Comparison of ENCODE assay signal across 8 cellular contexts in the genomic region with DNA sequence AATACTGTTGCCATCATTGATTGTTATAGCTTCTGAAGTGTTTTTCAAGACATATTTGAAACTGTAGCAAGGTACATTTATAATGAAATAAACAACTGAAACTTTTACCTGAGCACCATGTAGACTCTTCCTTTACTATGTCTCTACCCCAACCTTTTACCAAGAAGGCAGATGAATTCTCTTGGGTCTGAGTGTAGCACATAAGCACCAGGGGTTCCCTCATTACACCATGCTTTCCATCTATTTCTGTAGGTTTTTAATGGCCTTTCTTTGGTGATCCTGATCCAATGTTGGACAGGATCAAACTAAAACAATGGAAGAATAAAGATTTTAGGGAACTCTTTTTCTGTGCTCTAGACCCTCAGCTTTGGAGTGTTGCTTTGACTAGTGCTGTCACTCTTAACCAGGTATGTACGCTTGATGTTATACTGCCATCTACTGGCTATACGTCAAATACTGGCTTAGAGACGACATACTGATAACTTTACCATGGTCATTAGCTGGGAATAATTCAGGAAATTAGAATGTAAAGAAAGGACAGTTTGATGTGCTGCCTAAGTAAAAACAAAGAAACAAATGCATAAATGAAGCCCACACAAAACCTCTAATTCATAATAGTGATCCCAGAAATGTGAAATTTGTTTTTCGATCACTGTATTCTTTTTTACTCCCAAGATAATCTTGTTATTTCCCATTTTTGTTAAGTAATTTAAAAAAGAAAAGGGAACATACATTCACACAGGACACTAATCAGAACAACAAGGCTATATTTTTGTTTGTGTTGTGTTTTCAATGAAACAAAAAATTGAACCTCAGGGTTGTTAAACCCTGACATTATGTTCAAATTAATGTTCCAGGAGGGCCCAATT. TPM values are rescaled to one million over a fixed set of nuclear protein-coding genes. Genes with fewer than 3 reads are reported as not detected.
A peak's percentile ranks its signal among the peaks of the same experiment; 100 is the strongest.
DNase-seq lines count a peak whose midpoint lies in the region; ATAC-seq and TF ChIP-seq lines count a peak whose summit lies in the region.

No MANE protein-coding gene starts in this region.

- DNase-seq in ELR (ENCODE audit: low read depth) (peak; percentile 79), GM20000 (ENCODE audit: low spot score) (peak; percentile 60), NCI-H526 (lab: John Stamatoyannopoulos, UW) (peak; percentile 53 to 88), T47D (ENCODE audit: low read depth in 1 of 2, low spot score in 1 of 2) (peak; percentile 26 to 81), inferior parietal cortex (ENCODE audit: extremely low spot score) (peak; percentile 86)
- no peak for DNase-seq in stimulated activated naive B cell treated with anti-CD40 and anti-IgM and Interleukin-4, amounts not matched to agents 10 μg/mL and 1 μg/mL and 100 μg/mL, for 72 hours
- DNase-seq in activated T-helper 1 cell treated with anti-CD3 and anti-CD28 coated beads, Interleukin-12 subunit alpha, Interleukin-12 subunit beta, Interleukin-2, Interleukin-4 antibody, amounts not matched to agents 30 ng/mL and 10 ng/mL and 1 ng/mL, durations not matched to agents 14 hours and 24 hours and 36 hours (ENCODE audit: low spot score), result no peak

- intact Hi-C loops in activated T-helper 1 cell treated with anti-CD3 and anti-CD28 coated beads, Interleukin-12 subunit alpha, Interleukin-12 subunit beta, Interleukin-2, Interleukin-4 antibody, amounts not matched to agents 30 ng/mL and 10 ng/mL and 1 ng/mL, durations not matched to agents 14 hours and 24 hours and 36 hours (cut with micrococcal nuclease), result loop anchor here (1.0 to 10.0 kb wide), 8 partner anchors 34 to 1646 kb away; a partner anchor contains a TSS

- peak; percentile 78 for ATAC-seq in HG03521 (IDR thresholded peaks at IDR 0.05; ENCODE audit: unreplicated experiment)
- ATAC-seq in stimulated activated naive B cell treated with anti-CD40 and anti-IgM and Interleukin-4, amounts not matched to agents 10 μg/mL and 1 μg/mL and 100 μg/mL, for 72 hours (replicated peaks), result peak; percentile 84 to 95

- H3K27me3 Mint-ChIP-seq in stimulated activated naive B cell treated with anti-CD40 and anti-IgM and Interleukin-4, amounts not matched to agents 10 μg/mL and 1 μg/mL and 100 μg/mL, for 72 hours, result peaks cover 0 to 4% of the 10 kb centered on the region in 2 donors
- H3K27me3 Mint-ChIP-seq in activated T-helper 1 cell treated with anti-CD3 and anti-CD28 coated beads, Interleukin-12 subunit alpha, Interleukin-12 subunit beta, Interleukin-2, Interleukin-4 antibody, amounts not matched to agents 30 ng/mL and 10 ng/mL and 1 ng/mL, durations not matched to agents 14 hours and 24 hours and 36 hours (ENCODE audit: insufficient read depth), result peaks cover 9% of the 10 kb centered on the region

- TF ChIP-seq CTCF in GM20000 (IDR thresholded peaks at IDR 0.05; ENCODE audit: extremely low read depth, missing control alignments), result peak; percentile 49

- no peaks in the 10 kb centered on the region for H3K36me3 Mint-ChIP-seq in stimulated activated naive B cell treated with anti-CD40 and anti-IgM and Interleukin-4, amounts not matched to agents 10 μg/mL and 1 μg/mL and 100 μg/mL, for 72 hours
- H3K36me3 Mint-ChIP-seq in activated T-helper 1 cell treated with anti-CD3 and anti-CD28 coated beads, Interleukin-12 subunit alpha, Interleukin-12 subunit beta, Interleukin-2, Interleukin-4 antibody, amounts not matched to agents 30 ng/mL and 10 ng/mL and 1 ng/mL, durations not matched to agents 14 hours and 24 hours and 36 hours (ENCODE audit: low read depth), result no peaks in the 10 kb centered on the region

- no peaks in the 10 kb centered on the region for H3K4me1 Mint-ChIP-seq in stimulated activated naive B cell treated with anti-CD40 and anti-IgM and Interleukin-4, amounts not matched to agents 10 μg/mL and 1 μg/mL and 100 μg/mL, for 72 hours
- H3K4me1 Mint-ChIP-seq in activated T-helper 1 cell treated with anti-CD3 and anti-CD28 coated beads, Interleukin-12 subunit alpha, Interleukin-12 subunit beta, Interleukin-2, Interleukin-4 antibody, amounts not matched to agents 30 ng/mL and 10 ng/mL and 1 ng/mL, durations not matched to agents 14 hours and 24 hours and 36 hours (ENCODE audit: low read depth), result no peaks in the 10 kb centered on the region

- in situ Hi-C loops in T47D (cut with HindIII; ENCODE audit: low pct_unique_long_range_greater_than_20kb, low sequenced_read_pairs), result no loop called here

- no peak overlapping the region for H3K27ac Mint-ChIP-seq in stimulated activated naive B cell treated with anti-CD40 and anti-IgM and Interleukin-4, amounts not matched to agents 10 μg/mL and 1 μg/mL and 100 μg/mL, for 72 hours
- H3K27ac Mint-ChIP-seq in activated T-helper 1 cell treated with anti-CD3 and anti-CD28 coated beads, Interleukin-12 subunit alpha, Interleukin-12 subunit beta, Interleukin-2, Interleukin-4 antibody, amounts not matched to agents 30 ng/mL and 10 ng/mL and 1 ng/mL, durations not matched to agents 14 hours and 24 hours and 36 hours, result no peak overlapping the region

- H3K9me3 Mint-ChIP-seq in stimulated activated naive B cell treated with anti-CD40 and anti-IgM and Interleukin-4, amounts not matched to agents 10 μg/mL and 1 μg/mL and 100 μg/mL, for 72 hours, result no peaks in the 10 kb centered on the region
- no peaks in the 10 kb centered on the region for H3K9me3 Mint-ChIP-seq in activated T-helper 1 cell treated with anti-CD3 and anti-CD28 coated beads, Interleukin-12 subunit alpha, Interleukin-12 subunit beta, Interleukin-2, Interleukin-4 antibody, amounts not matched to agents 30 ng/mL and 10 ng/mL and 1 ng/mL, durations not matched to agents 14 hours and 24 hours and 36 hours

- no peak overlapping the region for H3K4me3 Mint-ChIP-seq in stimulated activated naive B cell treated with anti-CD40 and anti-IgM and Interleukin-4, amounts not matched to agents 10 μg/mL and 1 μg/mL and 100 μg/mL, for 72 hours
- H3K4me3 Mint-ChIP-seq in activated T-helper 1 cell treated with anti-CD3 and anti-CD28 coated beads, Interleukin-12 subunit alpha, Interleukin-12 subunit beta, Interleukin-2, Interleukin-4 antibody, amounts not matched to agents 30 ng/mL and 10 ng/mL and 1 ng/mL, durations not matched to agents 14 hours and 24 hours and 36 hours, result no peak overlapping the region

RNA-seq across cellular contexts. Expression of a gene that starts 30.7 kb away (rescaled TPM):
- total RNA-seq in activated T-helper 1 cell treated with anti-CD3 and anti-CD28 coated beads, Interleukin-12 subunit alpha, Interleukin-12 subunit beta, Interleukin-2, Interleukin-4 antibody, amounts not matched to agents 30 ng/mL and 10 ng/mL and 1 ng/mL, durations not matched to agents 14 hours and 24 hours and 36 hours, result not detected in 2 replicates

RNA-seq across cellular contexts. Expression of a gene that starts 33.2 kb away (rescaled TPM):
- 0.23 TPM in 1 of 2 replicates, not detected in the other for total RNA-seq in activated T-helper 1 cell treated with anti-CD3 and anti-CD28 coated beads, Interleukin-12 subunit alpha, Interleukin-12 subunit beta, Interleukin-2, Interleukin-4 antibody, amounts not matched to agents 30 ng/mL and 10 ng/mL and 1 ng/mL, durations not matched to agents 14 hours and 24 hours and 36 hours

RNA-seq across cellular contexts. Expression of a gene that starts 55.5 kb away (rescaled TPM):
- total RNA-seq in activated T-helper 1 cell treated with anti-CD3 and anti-CD28 coated beads, Interleukin-12 subunit alpha, Interleukin-12 subunit beta, Interleukin-2, Interleukin-4 antibody, amounts not matched to agents 30 ng/mL and 10 ng/mL and 1 ng/mL, durations not matched to agents 14 hours and 24 hours and 36 hours, result not detected in 2 replicates

Comparison
In these comparisons a context has a peak if more than half of its experiments do, and no peak if none do; other contexts are left out.
1. DNase-seq: peak in ELR (single experiment), GM20000 (single experiment), NCI-H526 (2 of 2), T47D (2 of 2) and inferior parietal cortex (single experiment); none in stimulated activated naive B cell treated with anti-CD40 and anti-IgM and Interleukin-4, amounts not matched to agents 10 μg/mL and 1 μg/mL and 100 μg/mL, for 72 hours (single experiment) and activated T-helper 1 cell treated with anti-CD3 and anti-CD28 coated beads, Interleukin-12 subunit alpha, Interleukin-12 subunit beta, Interleukin-2, Interleukin-4 antibody, amounts not matched to agents 30 ng/mL and 10 ng/mL and 1 ng/mL, durations not matched to agents 14 hours and 24 hours and 36 hours (single experiment).